Comparison of ENCODE assay signal across 8 cellular contexts in genomic region chr14:68977741-68978549, GRCh38. TPM values are rescaled to one million over a fixed set of nuclear protein-coding genes. Genes with fewer than 3 reads are reported as not detected.
DNase-seq lines count a peak whose midpoint lies in the region; ATAC-seq, FAIRE-seq and TF ChIP-seq lines count a peak whose summit lies in the region.

No MANE protein-coding gene starts in this region.

- peak; percentile 19 to 81 (median 57) for DNase-seq in CD8-positive, alpha-beta T cell
- DNase-seq in HCEC 1CT (peak; percentile 95), Peyer's patch (peak; percentile 55 to 74 (median 72)), glutamatergic neuron (peak; percentile 72), pancreas (peak; percentile 57 to 80 (median 68)), NCI-H2029 treated with DMSO at 0.1 percent for 48 hours (lab: John Stamatoyannopoulos, UW) (no peak), HUDEP-2 (lab: John Stamatoyannopoulos, UW; ENCODE audit: unreplicated experiment in 76 of 76) (no peak)
- DNase-seq in activated naive CD4-positive, alpha-beta T cell treated with anti-CD3 and anti-CD28 coated beads, Interleukin-2, amount 50 U/mL, for 16 hours = peak; percentile 51

- H3K36me3 Mint-ChIP-seq in CD8-positive, alpha-beta T cell = peaks cover 39% of the 10 kb centered on the region
- H3K36me3 Mint-ChIP-seq in glutamatergic neuron (ENCODE audit: unreplicated experiment) = no peaks in the 10 kb centered on the region

- peak; percentile 39 for ATAC-seq in CD8-positive, alpha-beta T cell
- ATAC-seq in pancreas = peak; percentile 18 to 36 (median 26)

- H3K36me3 ChIP-seq in CD8-positive, alpha-beta T cell (ENCODE audit: insufficient read depth, low read length) = peaks cover 15% of the 10 kb centered on the region
- no peaks in the 10 kb centered on the region for H3K36me3 ChIP-seq in Peyer's patch
- no peaks in the 10 kb centered on the region for H3K36me3 ChIP-seq in pancreas

- FAIRE-seq in pancreas (lab: Jason Lieb, UNC) = no peak

- TF ChIP-seq CTCF in CD8-positive, alpha-beta T cell (IDR thresholded peaks at IDR 0.05) = no peak
- no peak for TF ChIP-seq CTCF in Peyer's patch (IDR thresholded peaks at IDR 0.05)
- no peak for TF ChIP-seq CTCF in glutamatergic neuron (IDR thresholded peaks at IDR 0.05; ENCODE audit: partially characterized antibody, unreplicated experiment)
- no peak for TF ChIP-seq CTCF in pancreas (IDR thresholded peaks at IDR 0.05)

- no peaks in the 10 kb centered on the region for H3K9me3 ChIP-seq in CD8-positive, alpha-beta T cell (ENCODE audit: low read length)
- H3K9me3 ChIP-seq in Peyer's patch (no peaks in the 10 kb centered on the region), pancreas (no peaks in the 10 kb centered on the region)

- peak overlapping the region; percentile 70 for H3K27ac ChIP-seq in CD8-positive, alpha-beta T cell (ENCODE audit: low read depth, low read length)
- H3K27ac ChIP-seq in Peyer's patch (peak overlapping the region; percentile 82 to 95 (median 86)), pancreas (peak overlapping the region; percentile 85 to 94 (median 88))

- no peaks in the 10 kb centered on the region for H3K27me3 Mint-ChIP-seq in CD8-positive, alpha-beta T cell (ENCODE audit: low read depth)
- peaks cover 3% of the 10 kb centered on the region for H3K27me3 Mint-ChIP-seq in glutamatergic neuron (ENCODE audit: unreplicated experiment)

- peaks cover 57% of the 10 kb centered on the region for H3K4me1 ChIP-seq in CD8-positive, alpha-beta T cell (ENCODE audit: insufficient read depth, low read length)
- peaks cover 0 to 37% (median 8%) of the 10 kb centered on the region in 4 donors for H3K4me1 ChIP-seq in Peyer's patch
- peaks cover 3 to 26% (median 3%) of the 10 kb centered on the region in 3 donors for H3K4me1 ChIP-seq in pancreas

- H3K27me3 ChIP-seq in CD8-positive, alpha-beta T cell (ENCODE audit: insufficient read depth, low read length) = no peaks in the 10 kb centered on the region
- H3K27me3 ChIP-seq in Peyer's patch (no peaks in the 10 kb centered on the region), pancreas (no peaks in the 10 kb centered on the region)

- intact Hi-C loops in CD8-positive, alpha-beta T cell (cut with DNase I, micrococcal nuclease) = loop anchor here (1.0 to 5.0 kb wide), 5 partner anchors 8 to 174 kb away; partner anchors contain the start of gene DCAF5 (in 1 of the 2)
- intact Hi-C loops in pancreas (cut with DNase I) = no loop called here

- H3K4me3 ChIP-seq in CD8-positive, alpha-beta T cell (ENCODE audit: low read depth, low read length) = peak overlapping the region; percentile 86
- H3K4me3 ChIP-seq in Peyer's patch (peak overlapping the region; percentile 57 to 80 (median 70)), pancreas (peak overlapping the region; percentile 70 to 94 (median 91))

- H3K9me3 Mint-ChIP-seq in CD8-positive, alpha-beta T cell = no peaks in the 10 kb centered on the region
- peaks cover 3% of the 10 kb centered on the region for H3K9me3 Mint-ChIP-seq in glutamatergic neuron (ENCODE audit: unreplicated experiment)

- CTCF ChIA-PET in CD8-positive, alpha-beta T cell (lab: Charles Lee) = interaction anchor here (0.6 to 3.2 kb wide), 16 partner anchors 8 to 114 kb away, joined by 3 to 22 read pairs (median 4); no protein-coding TSS in a partner anchor

- H3K4me1 Mint-ChIP-seq in CD8-positive, alpha-beta T cell (ENCODE audit: low read depth) = peaks cover 64% of the 10 kb centered on the region
- peaks cover 17% of the 10 kb centered on the region for H3K4me1 Mint-ChIP-seq in glutamatergic neuron (ENCODE audit: low read depth, unreplicated experiment)

- H3K27ac Mint-ChIP-seq in CD8-positive, alpha-beta T cell = peak overlapping the region; percentile 92
- H3K27ac Mint-ChIP-seq in glutamatergic neuron (ENCODE audit: unreplicated experiment) = peak overlapping the region; percentile 68

- POLR2A ChIA-PET in CD8-positive, alpha-beta T cell (lab: Charles Lee) = interaction anchor here (0.8 to 2.6 kb wide), 10 partner anchors 8 to 185 kb away, joined by 3 to 29 read pairs (median 4); no protein-coding TSS in a partner anchor

- peak overlapping the region; percentile 88 for H3K4me3 Mint-ChIP-seq in CD8-positive, alpha-beta T cell
- peak overlapping the region; percentile 83 for H3K4me3 Mint-ChIP-seq in glutamatergic neuron (ENCODE audit: unreplicated experiment)

- no peak for TF ChIP-seq POLR2A in Peyer's patch (IDR thresholded peaks at IDR 0.05)

- 1 to 2% methylated on average over 49 to 56 of the region's 57 CpGs for WGBS in pancreas, 2 donors

RNA-seq across cellular contexts. Expression of gene ACTN1, which starts 1.2 kb away (rescaled TPM):
- total RNA-seq in CD8-positive, alpha-beta T cell = 100 to 1,000 TPM; 153 to 161 TPM
- total RNA-seq in Peyer's patch (100 to 1,000 TPM in 1 of 4 donors, 10 to 100 TPM in 3; 40.3 to 585 (median 80.1) TPM), glutamatergic neuron (ENCODE audit: unreplicated experiment) (48.1 TPM), pancreas (100 to 1,000 TPM in 2 of 6 donors, 10 to 100 TPM in 4; 41.4 to 133 (median 50.9) TPM)
- polyA plus RNA-seq in pancreas = 10 to 100 TPM; 24.4 to 47.3 TPM

Comparison
In these comparisons a context has a peak if more than half of its experiments do, and no peak if none do; other contexts are left out.
1. DNase-seq: peak in CD8-positive, alpha-beta T cell (7 of 7), HCEC 1CT (single experiment), Peyer's patch (3 of 3), activated naive CD4-positive, alpha-beta T cell treated with anti-CD3 and anti-CD28 coated beads, Interleukin-2, amount 50 U/mL, for 16 hours (single experiment), glutamatergic neuron (single experiment) and pancreas (6 of 6); none in NCI-H2029 treated with DMSO at 0.1 percent for 48 hours (single experiment) and HUDEP-2 (0 of 76).
2. intact Hi-C loops: an anchor here in CD8-positive, alpha-beta T cell (1.0 to 5.0 kb wide); none called in pancreas.
3. Peak in every context shown above with its lines, with median percentiles within 50 percentile points of each other: H3K27ac ChIP-seq and H3K4me3 ChIP-seq.